In genomic region chr1:155133799-155134281, GRCh38 we compare ENCODE assay signal across 2 cellular contexts.
TF ChIP-seq lines count a peak whose summit lies in the region.

No MANE protein-coding gene starts in this region.

TF ChIP-seq in K562, 482 proteins besides CTCF, POLR2A, EP300 and RAD21:
- peak; percentile 40 for TF ChIP-seq NR2C1 (IDR thresholded peaks at IDR 0.05)
- peak; percentile 13; the same call in 1 of the 2 replicates for TF ChIP-seq NR2C1 (tag; IDR thresholded peaks at IDR 0.05)
- TF ChIP-seq CREB1 (IDR thresholded peaks at IDR 0.05) = no peak
- no peak for TF ChIP-seq CREB1 (CRISPR knock-in tag; IDR thresholded peaks at IDR 0.05)

TF ChIP-seq in liver, 16 proteins besides CTCF, POLR2A, EP300 and RAD21:
- no peak for TF ChIP-seq MAX (IDR thresholded peaks at IDR 0.05)
- TF ChIP-seq REST (IDR thresholded peaks at IDR 0.05) = peak; percentile 25
- no peak for TF ChIP-seq EGR1 (IDR thresholded peaks at IDR 0.05; ENCODE audit: low read depth in 2 of 2)
- no peak for TF ChIP-seq ZBTB33 (IDR thresholded peaks at IDR 0.05)
- no peak for TF ChIP-seq JUND (IDR thresholded peaks at IDR 0.05)
- no peak for TF ChIP-seq TAF1 (conservative IDR thresholded peaks at IDR 0.05)
- peak; percentile 63 for TF ChIP-seq SP1 (IDR thresholded peaks at IDR 0.05)
- TF ChIP-seq GABPA (IDR thresholded peaks at IDR 0.05 in 1 of 2, conservative IDR thresholded peaks at IDR 0.05 in 1 of 2) = no peak
- TF ChIP-seq FOXA1 (IDR thresholded peaks at IDR 0.05) = no peak
- TF ChIP-seq RXRA (IDR thresholded peaks at IDR 0.05) = peak; percentile 72 to 86
- peak; percentile 16 for TF ChIP-seq FOXA2 (IDR thresholded peaks at IDR 0.05)
- no peak for TF ChIP-seq ATF3 (IDR thresholded peaks at IDR 0.05)
- TF ChIP-seq HNF4A (conservative IDR thresholded peaks at IDR 0.05) = peak; percentile 71 to 82
- no peak for TF ChIP-seq YY1 (IDR thresholded peaks at IDR 0.05)
- TF ChIP-seq NR2F2 (IDR thresholded peaks at IDR 0.05) = peak; percentile 93
- TF ChIP-seq HNF4G (IDR thresholded peaks at IDR 0.05) = peak; percentile 39
